ENCODE assay signal across 1 cellular context in genomic region chr6:26258199-26258977, GRCh38.
TF ChIP-seq lines count a peak whose summit lies in the region.

No MANE protein-coding gene starts in this region.

TF ChIP-seq in H1, 55 proteins besides CTCF, POLR2A, EP300 and RAD21:
- 0 out of 2 replicates have a peak, but pooled peaks have one; percentile 13 for TF ChIP-seq SP1 (IDR thresholded peaks at IDR 0.05; ENCODE audit: low read depth, low read length)
- TF ChIP-seq RXRA (IDR thresholded peaks at IDR 0.05; ENCODE audit: insufficient read depth, low read depth, low read length) = no peak
